22 cellular contexts compared by ENCODE assay signal in genomic region chr14:89393346-89393745, GRCh38. TPM values are rescaled to one million over a fixed set of nuclear protein-coding genes. Genes with fewer than 3 reads are reported as not detected.
A peak's percentile ranks its signal among the peaks of the same experiment; 100 is the strongest.
DNase-seq lines count a peak whose midpoint lies in the region; ATAC-seq and TF ChIP-seq lines count a peak whose summit lies in the region.
"Had no signal": no experiment of that assay in that cellular context is flagged by ENCODE, and none has a peak within 500 bp of the region (broad histone marks: within the 10 kb centered on the region; RNA-seq: fewer than 3 reads in every experiment).

No MANE protein-coding gene starts in this region.

- H3K27ac Mint-ChIP-seq in endodermal cell, result peak overlapping the region; percentile 22
- H3K27ac Mint-ChIP-seq in stimulated activated effector memory CD8-positive, alpha-beta T cell treated with anti-CD3 and anti-CD28 coated beads, Interleukin-12 subunit alpha, Interleukin-12 subunit beta, amount 100 ng/mL, for 72 hours, result peak overlapping the region; percentile 60
- H3K27ac Mint-ChIP-seq: T-helper 1 cell treated with Interleukin-12 subunit alpha and Interleukin-12 subunit beta and Interleukin-4 antibody, amounts not matched to agents 30 μg/mL and 1 μg/mL, for 36 hours had no signal

- H2AFZ ChIP-seq in Loucy (ENCODE audit: low read length), result no peak overlapping the region

- H3K9me3 Mint-ChIP-seq in endodermal cell, result no peaks in the 10 kb centered on the region
- H3K9me3 Mint-ChIP-seq in stimulated activated effector memory CD8-positive, alpha-beta T cell treated with anti-CD3 and anti-CD28 coated beads, Interleukin-12 subunit alpha, Interleukin-12 subunit beta, amount 100 ng/mL, for 72 hours, result no peaks in the 10 kb centered on the region
- H3K9me3 Mint-ChIP-seq: T-helper 1 cell treated with Interleukin-12 subunit alpha and Interleukin-12 subunit beta and Interleukin-4 antibody, amounts not matched to agents 30 μg/mL and 1 μg/mL, for 36 hours had no signal

- peak overlapping the region; percentile 18 for H3K4me2 ChIP-seq in Loucy (ENCODE audit: low read depth, low read length, poor library complexity, severe bottlenecking)

- H3K27me3 Mint-ChIP-seq in endodermal cell (ENCODE audit: insufficient read depth), result no peaks in the 10 kb centered on the region

- no peak for ATAC-seq in stimulated activated effector memory CD8-positive, alpha-beta T cell treated with anti-CD3 and anti-CD28 coated beads, Interleukin-12 subunit alpha, Interleukin-12 subunit beta, amount 100 ng/mL, for 72 hours
- ATAC-seq in left colon, result no peak
- ATAC-seq: heart right ventricle had no signal

- H3K4me1 ChIP-seq in Loucy (ENCODE audit: insufficient read depth, low read length, poor library complexity, severe bottlenecking) (peaks cover 13% of the 10 kb centered on the region), endodermal cell (ENCODE audit: control insufficient read depth, insufficient read depth, low read length) (no peaks in the 10 kb centered on the region)

- H3F3A ChIP-seq in Loucy (ENCODE audit: low read depth), result no peaks in the 10 kb centered on the region

- no peak overlapping the region for H3K27ac ChIP-seq in endodermal cell (ENCODE audit: low read depth, low read length)
- H3K27ac ChIP-seq: adrenal gland, heart right ventricle, vagina had no signal

- H3K4me3 Mint-ChIP-seq in endodermal cell, result no peak overlapping the region
- H3K4me3 Mint-ChIP-seq in stimulated activated effector memory CD8-positive, alpha-beta T cell treated with anti-CD3 and anti-CD28 coated beads, Interleukin-12 subunit alpha, Interleukin-12 subunit beta, amount 100 ng/mL, for 72 hours, result no peak overlapping the region
- H3K4me3 Mint-ChIP-seq: neural crest cell; T-helper 1 cell treated with Interleukin-12 subunit alpha and Interleukin-12 subunit beta and Interleukin-4 antibody, amounts not matched to agents 30 μg/mL and 1 μg/mL, for 36 hours had no signal

- whole genome bisulfite sequencing in endodermal cell (ENCODE audit: insufficient coverage in 1 of 2, insufficient read length in 1 of 2), 2 experiments, result 89 to 100% methylated on average over 2 to 6 of the region's 6 CpGs

- H3K9me3 ChIP-seq in Loucy (ENCODE audit: insufficient read depth, low read depth, low read length), result no peaks in the 10 kb centered on the region
- H3K9me3 ChIP-seq in endodermal cell (ENCODE audit: control insufficient read depth, low read length), result no peaks in the 10 kb centered on the region
- H3K9me3 ChIP-seq: adrenal gland, heart right ventricle, MG63, vagina had no signal

- H3K9me2 ChIP-seq in Loucy (replicated peaks; ENCODE audit: low read depth, low read length), result no peaks in the 10 kb centered on the region

- TF ChIP-seq CTCF in Loucy (conservative IDR thresholded peaks at IDR 0.05; ENCODE audit: low read length), result no peak
- no peak for TF ChIP-seq CTCF in endodermal cell (conservative IDR thresholded peaks at IDR 0.05)

- H3K79me2 ChIP-seq in Loucy (ENCODE audit: insufficient read depth, low read length), result peaks cover 99% of the 10 kb centered on the region

- no peak overlapping the region for H3K9ac ChIP-seq in Loucy (ENCODE audit: low read depth, low read length, poor library complexity, severe bottlenecking)
- H3K9ac ChIP-seq in endodermal cell (ENCODE audit: extremely low read depth, low read length, poor library complexity, severe bottlenecking), result no peak overlapping the region

- peaks cover 22% of the 10 kb centered on the region for H3K4me1 Mint-ChIP-seq in endodermal cell
- H3K4me1 Mint-ChIP-seq in stimulated activated effector memory CD8-positive, alpha-beta T cell treated with anti-CD3 and anti-CD28 coated beads, Interleukin-12 subunit alpha, Interleukin-12 subunit beta, amount 100 ng/mL, for 72 hours, result peaks cover 51% of the 10 kb centered on the region

- peaks cover 21% of the 10 kb centered on the region for H3K36me3 Mint-ChIP-seq in endodermal cell (ENCODE audit: low read depth)
- peaks cover 10% of the 10 kb centered on the region for H3K36me3 Mint-ChIP-seq in stimulated activated effector memory CD8-positive, alpha-beta T cell treated with anti-CD3 and anti-CD28 coated beads, Interleukin-12 subunit alpha, Interleukin-12 subunit beta, amount 100 ng/mL, for 72 hours

- H3K4me3 ChIP-seq in Loucy (ENCODE audit: low read length, poor library complexity, severe bottlenecking) (no peak overlapping the region), endodermal cell (ENCODE audit: low read length) (no peak overlapping the region)
- H3K4me3 ChIP-seq: adrenal gland, heart right ventricle, MG63, vagina had no signal

- peaks cover 58% of the 10 kb centered on the region for H4K20me1 ChIP-seq in Loucy (ENCODE audit: insufficient read depth, low read length, poor library complexity, severe bottlenecking)

- intact Hi-C loops in left colon (cut with DNase I, micrococcal nuclease), result no loop called here

- no peaks in the 10 kb centered on the region for H3K27me3 ChIP-seq in Loucy (ENCODE audit: insufficient read depth, low read length, poor library complexity, severe bottlenecking)
- H3K27me3 ChIP-seq in endodermal cell (ENCODE audit: control insufficient read depth, insufficient read depth, low read length, poor library complexity, severe bottlenecking), result no peaks in the 10 kb centered on the region
- H3K27me3 ChIP-seq: adrenal gland, heart right ventricle, MG63, vagina had no signal

- peaks cover 3% of the 10 kb centered on the region; the same call in 1 of the 2 replicates for H3K36me3 ChIP-seq in Loucy (ENCODE audit: insufficient read depth, low read length)
- peaks cover 3% of the 10 kb centered on the region for H3K36me3 ChIP-seq in endodermal cell (ENCODE audit: control insufficient read depth, insufficient read depth, low read length)
- H3K36me3 ChIP-seq: adrenal gland, heart right ventricle, MG63, vagina had no signal

- peak; percentile 6 for DNase-seq in activated effector memory CD4-positive, alpha-beta T cell treated with anti-CD3 and anti-CD28 coated beads, Interleukin-2, amount 50 U/mL, for 16 hours
- no peak for DNase-seq in activated effector memory CD4-positive, alpha-beta T cell treated with Interleukin-2 at 50 U/mL for 16 hours
- no peak for DNase-seq in endodermal cell
- DNase-seq in stimulated activated effector memory CD8-positive, alpha-beta T cell treated with anti-CD3 and anti-CD28 coated beads, Interleukin-12 subunit alpha, Interleukin-12 subunit beta, amount 100 ng/mL, for 72 hours (ENCODE audit: low spot score in 2 of 2), result no peak
- no peak for DNase-seq in activated gamma-delta T cell treated with Interleukin-2 at 50 U/mL for 16 hours
- DNase-seq in NCI-H2196 treated with DMSO at 0.1 percent for 48 hours (lab: John Stamatoyannopoulos, UW; ENCODE audit: unreplicated experiment), result no peak
- DNase-seq in left colon, result no peak
- DNase-seq: activated CD4-positive, CD25-positive, alpha-beta regulatory T cell; activated CD8-positive, alpha-beta memory T cell treated with anti-CD3 and anti-CD28 coated beads, Interleukin-2, amount 50 U/mL, for 48 hours; adrenal gland; COR-L47; effector CD8-positive, alpha-beta T cell; EL; heart right ventricle; MG63; NCI-H187; NCI-H510A; Right ventricle myocardium superior had no signal

RNA-seq across cellular contexts. Expression of gene FOXN3, which starts 23.7 kb away (rescaled TPM):
- 10 to 100 TPM; 61.2 to 84.1 TPM for total RNA-seq in endodermal cell
- 44.3 TPM for polyA plus RNA-seq in endodermal cell (2013, experiment 1 of 2)
- polyA plus RNA-seq in endodermal cell (2013, experiment 2 of 2), result 37.3 TPM
- total RNA-seq in left colon, result 10 to 100 TPM; 77.0 to 78.3 TPM
